ENCODE assay signal across 7 cellular contexts in genomic region chr18:10745971-10746370, GRCh38.
"Had no signal": no experiment of that assay in that cellular context is flagged by ENCODE, and none has a peak within 500 bp of the region (broad histone marks: within the 10 kb centered on the region; RNA-seq: fewer than 3 reads in every experiment).

No MANE protein-coding gene starts in this region.

- DNase-seq: GM23248, H9, HCEC 1CT, IMR-90 had no signal

- H2AFZ ChIP-seq: GM23248 had no signal

- H3K9ac ChIP-seq: GM23248 had no signal

- FAIRE-seq: H1, H54, HTR-8/SVneo had no signal

- H3K27ac ChIP-seq: GM23248 had no signal

- H3K4me3 ChIP-seq: GM23248 had no signal
